ENCODE assay signal across 20 cellular contexts in the genomic region with DNA sequence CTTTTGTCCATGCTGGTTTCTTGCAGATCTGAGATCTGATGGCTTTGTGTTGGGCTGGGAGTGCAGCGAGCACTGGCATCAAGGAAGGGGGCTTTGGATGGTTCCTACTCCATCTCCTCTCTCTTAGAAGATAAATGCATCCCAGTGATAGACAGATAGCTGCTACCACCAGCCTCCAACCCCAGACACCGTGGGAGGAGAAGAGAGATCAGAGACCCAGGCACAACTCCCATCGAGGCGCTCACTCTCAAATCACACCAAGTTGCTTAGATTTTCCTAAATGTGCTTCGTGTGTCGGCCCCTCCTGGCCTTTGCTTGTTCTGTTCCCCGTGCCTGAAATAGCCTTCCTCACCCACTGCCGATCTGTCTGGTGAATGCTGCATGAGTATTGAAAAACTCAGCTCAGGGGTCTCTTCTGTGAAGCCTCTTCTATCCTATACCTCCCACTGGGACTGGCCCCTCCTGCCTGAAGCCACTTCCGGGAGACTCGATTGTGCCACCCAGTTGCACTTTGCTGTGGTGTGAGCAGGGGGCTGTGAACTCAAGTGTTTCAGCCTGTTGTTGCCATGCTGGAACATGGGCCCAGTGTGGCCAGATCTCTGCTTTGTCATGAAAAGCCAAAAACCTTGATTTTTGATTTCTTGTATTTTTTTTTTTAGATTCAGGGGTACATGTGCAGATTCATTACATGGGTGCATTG.
A peak's percentile ranks its signal among the peaks of the same experiment; 100 is the strongest.
DNase-seq lines count a peak whose midpoint lies in the region; ATAC-seq and TF ChIP-seq lines count a peak whose summit lies in the region.
"Had no signal": no experiment of that assay in that cellular context is flagged by ENCODE, and none has a peak within 500 bp of the region (broad histone marks: within the 10 kb centered on the region; RNA-seq: fewer than 3 reads in every experiment).

No MANE protein-coding gene starts in this region.

- DNase-seq in activated effector memory CD4-positive, alpha-beta T cell treated with anti-CD3 and anti-CD28 coated beads, Interleukin-2, amount 50 U/mL, for 16 hours: peak; percentile 41
- DNase-seq in activated effector memory CD4-positive, alpha-beta T cell treated with Interleukin-2 at 50 U/mL for 16 hours: no peak
- DNase-seq in neural progenitor cell (ENCODE audit: low spot score) (no peak), sigmoid colon (peak; percentile 25), NCI-H2227 (lab: John Stamatoyannopoulos, UW; ENCODE audit: unreplicated experiment) (no peak), SKM-1 (lab: John Stamatoyannopoulos, UW; ENCODE audit: unreplicated experiment) (no peak)
- DNase-seq: CD4-positive, CD25-positive, alpha-beta regulatory T cell; GM23248; H7; MM.1S; NCI-H2029; NCI-H446 treated with DMSO at 0.1 percent for 48 hours; NCI-H526 treated with DMSO at 0.1 percent for 48 hours; PC-9; Right ventricle myocardium superior had no signal

- intact Hi-C loops in sigmoid colon (cut with DNase I): no loop called here

- no peaks in the 10 kb centered on the region for H3K4me1 Mint-ChIP-seq in neural progenitor cell
- H3K4me1 Mint-ChIP-seq: B cell; CD4-positive, CD25-positive, alpha-beta regulatory T cell; IgD-negative memory B cell had no signal

- H2AFZ ChIP-seq in neural progenitor cell (replicated peaks): no peak overlapping the region
- H2AFZ ChIP-seq: GM23248, PC-9 had no signal

- no peak for ATAC-seq in HG02623 (IDR thresholded peaks at IDR 0.05; ENCODE audit: unreplicated experiment)

- no peak overlapping the region for H3K4me3 Mint-ChIP-seq in neural progenitor cell
- H3K4me3 Mint-ChIP-seq: B cell; CD4-positive, CD25-positive, alpha-beta regulatory T cell; IgD-negative memory B cell had no signal

- H3K4me3 ChIP-seq in neural progenitor cell: no peak overlapping the region
- H3K4me3 ChIP-seq in sigmoid colon: no peak overlapping the region
- H3K4me3 ChIP-seq: GM23248, PC-9 had no signal

- H3K36me3 ChIP-seq in neural progenitor cell (no peaks in the 10 kb centered on the region), sigmoid colon (no peaks in the 10 kb centered on the region)

- H3K9me3 ChIP-seq in neural progenitor cell (ENCODE audit: low read depth): no peaks in the 10 kb centered on the region
- no peaks in the 10 kb centered on the region for H3K9me3 ChIP-seq in sigmoid colon

- H4K20me1 ChIP-seq in neural progenitor cell (ENCODE audit: low read depth): no peaks in the 10 kb centered on the region

- no peak for TF ChIP-seq POLR2A in sigmoid colon (IDR thresholded peaks at IDR 0.05)

- no peaks in the 10 kb centered on the region for H3K9me3 Mint-ChIP-seq in neural progenitor cell

- TF ChIP-seq EP300 in sigmoid colon (IDR thresholded peaks at IDR 0.05): no peak

- no peaks in the 10 kb centered on the region for H3K79me2 ChIP-seq in neural progenitor cell (ENCODE audit: low read depth)

- TF ChIP-seq CTCF in neural progenitor cell (IDR thresholded peaks at IDR 0.05) (no peak), sigmoid colon (IDR thresholded peaks at IDR 0.05) (no peak)

- H3K4me2 ChIP-seq in neural progenitor cell: no peak overlapping the region
- H3K4me2 ChIP-seq: KMS-11, PC-9 had no signal

- 80 to 88% methylated on average over 10 of the region's 10 CpGs for WGBS in sigmoid colon, 2 donors

- no peak overlapping the region for H3K9ac ChIP-seq in neural progenitor cell
- H3K9ac ChIP-seq: GM23248, KMS-11 had no signal

- peak overlapping the region; percentile 6 for H3K27ac Mint-ChIP-seq in neural progenitor cell
- H3K27ac Mint-ChIP-seq: B cell; CD4-positive, CD25-positive, alpha-beta regulatory T cell; IgD-negative memory B cell had no signal

- H3K27me3 ChIP-seq in neural progenitor cell (no peaks in the 10 kb centered on the region), sigmoid colon (no peaks in the 10 kb centered on the region)

- no peaks in the 10 kb centered on the region for H3F3A ChIP-seq in neural progenitor cell (ENCODE audit: low read depth)

- no peaks in the 10 kb centered on the region for H3K36me3 Mint-ChIP-seq in neural progenitor cell
- H3K36me3 Mint-ChIP-seq: CD4-positive, CD25-positive, alpha-beta regulatory T cell; IgD-negative memory B cell had no signal

- H3K27ac ChIP-seq in neural progenitor cell (no peak overlapping the region), sigmoid colon (no peak overlapping the region)
- H3K27ac ChIP-seq: 22Rv1, GM23248, KMS-11, PC-9 had no signal

- H3K4me1 ChIP-seq in neural progenitor cell: no peaks in the 10 kb centered on the region
- H3K4me1 ChIP-seq in sigmoid colon: no peaks in the 10 kb centered on the region

- H3K27me3 Mint-ChIP-seq in neural progenitor cell (ENCODE audit: insufficient read depth, low read depth): peaks cover 10% of the 10 kb centered on the region
- H3K27me3 Mint-ChIP-seq: CD4-positive, CD25-positive, alpha-beta regulatory T cell had no signal

Comparison
In these comparisons a context has a peak if more than half of its experiments do, and no peak if none do; other contexts are left out.
1. DNase-seq: peak in activated effector memory CD4-positive, alpha-beta T cell treated with anti-CD3 and anti-CD28 coated beads, Interleukin-2, amount 50 U/mL, for 16 hours (single experiment) and sigmoid colon (single experiment); none in activated effector memory CD4-positive, alpha-beta T cell treated with Interleukin-2 at 50 U/mL for 16 hours (single experiment), neural progenitor cell (single experiment), NCI-H2227 (single experiment) and SKM-1 (single experiment).